1 cellular context compared by ENCODE assay signal in genomic region chr11:30488304-30488998, GRCh38.
TF ChIP-seq lines count a peak whose summit lies in the region.

No MANE protein-coding gene starts in this region.

TF ChIP-seq in HepG2, 621 proteins besides CTCF, POLR2A, EP300 and RAD21 (continued from another document and continues in another):
- no peak for TF ChIP-seq NR0B2 (CRISPR knock-in tag; IDR thresholded peaks at IDR 0.05)
- peak; percentile 51 for TF ChIP-seq RARA (CRISPR knock-in tag; IDR thresholded peaks at IDR 0.05)
- no peak for TF ChIP-seq KDM1A (CRISPR knock-in tag; IDR thresholded peaks at IDR 0.05)
- TF ChIP-seq FOXO1 (CRISPR knock-in tag; IDR thresholded peaks at IDR 0.05) = peak; percentile 56; the same call in 1 of the 2 replicates
- TF ChIP-seq IKZF4 (CRISPR knock-in tag; IDR thresholded peaks at IDR 0.05; ENCODE audit: borderline replicate concordance, low read depth, not compliant biosample characterization) = no peak
- TF ChIP-seq SNAPC5 (CRISPR knock-in tag; IDR thresholded peaks at IDR 0.05; ENCODE audit: borderline replicate concordance) = no peak
- no peak for TF ChIP-seq HOXD1 (CRISPR knock-in tag; IDR thresholded peaks at IDR 0.05)
- TF ChIP-seq CBX1 (IDR thresholded peaks at IDR 0.05; ENCODE audit: low read depth) = no peak
- TF ChIP-seq NFE2L2 (IDR thresholded peaks at IDR 0.05; ENCODE audit: low read length) = no peak
- TF ChIP-seq YEATS2 (CRISPR knock-in tag; IDR thresholded peaks at IDR 0.05; ENCODE audit: borderline replicate concordance) = peak; percentile 50; the same call in 1 of the 2 replicates
- TF ChIP-seq ZIK1 (CRISPR knock-in tag; IDR thresholded peaks at IDR 0.05; ENCODE audit: borderline replicate concordance, low read depth) = no peak
- TF ChIP-seq ZNF234 (CRISPR knock-in tag; conservative IDR thresholded peaks at IDR 0.05) = no peak
- no peak for TF ChIP-seq ZNF280B (CRISPR knock-in tag; IDR thresholded peaks at IDR 0.05; ENCODE audit: borderline replicate concordance)
- no peak for TF ChIP-seq KLF13 (CRISPR knock-in tag; IDR thresholded peaks at IDR 0.05)
- no peak for TF ChIP-seq NFYC (CRISPR knock-in tag; IDR thresholded peaks at IDR 0.05)
- TF ChIP-seq TARDBP (CRISPR knock-in tag; IDR thresholded peaks at IDR 0.05) = no peak
- no peak for TF ChIP-seq ZNF441 (CRISPR knock-in tag; IDR thresholded peaks at IDR 0.05; ENCODE audit: borderline replicate concordance)
- TF ChIP-seq TMF1 (CRISPR knock-in tag; IDR thresholded peaks at IDR 0.05; ENCODE audit: low read depth) = no peak
- TF ChIP-seq ZBTB14 (CRISPR knock-in tag; IDR thresholded peaks at IDR 0.05) = no peak
- no peak for TF ChIP-seq ZNF770 (CRISPR knock-in tag; IDR thresholded peaks at IDR 0.05)
- no peak for TF ChIP-seq ZNF274 (CRISPR knock-in tag; IDR thresholded peaks at IDR 0.05)
- TF ChIP-seq ZNF619 (CRISPR knock-in tag; IDR thresholded peaks at IDR 0.05) = no peak
- TF ChIP-seq ARNT (IDR thresholded peaks at IDR 0.05) = no peak
- no peak for TF ChIP-seq TGIF2 (CRISPR knock-in tag; IDR thresholded peaks at IDR 0.05)
- TF ChIP-seq ZNF451 (CRISPR knock-in tag; IDR thresholded peaks at IDR 0.05) = no peak; the same call in 1 of the 2 replicates
- TF ChIP-seq RFX5 (IDR thresholded peaks at IDR 0.05; ENCODE audit: low read depth, low read length) = no peak
- no peak for TF ChIP-seq GPN1 (CRISPR knock-in tag; IDR thresholded peaks at IDR 0.05; ENCODE audit: borderline replicate concordance)
- TF ChIP-seq PHF21A (CRISPR knock-in tag; IDR thresholded peaks at IDR 0.05) = peak; percentile 78
- TF ChIP-seq PLRG1 (conservative IDR thresholded peaks at IDR 0.05) = no peak
- no peak for TF ChIP-seq EZH2 (conservative IDR thresholded peaks at IDR 0.05; ENCODE audit: low read depth, low read length)
- TF ChIP-seq PRPF4 (IDR thresholded peaks at IDR 0.05; ENCODE audit: low read depth, low read length, poor library complexity, severe bottlenecking) = no peak
- TF ChIP-seq RXRA (CRISPR knock-in tag; IDR thresholded peaks at IDR 0.05) = no peak
- TF ChIP-seq BATF2 (CRISPR knock-in tag; IDR thresholded peaks at IDR 0.05) = no peak
- no peak for TF ChIP-seq TCF12 (IDR thresholded peaks at IDR 0.05)
- TF ChIP-seq TCF12 (CRISPR knock-in tag; IDR thresholded peaks at IDR 0.05) = no peak
- TF ChIP-seq PRMT3 (CRISPR knock-in tag; IDR thresholded peaks at IDR 0.05; ENCODE audit: borderline replicate concordance, low read depth) = no peak
- no peak for TF ChIP-seq ZMAT5 (CRISPR knock-in tag; IDR thresholded peaks at IDR 0.05; ENCODE audit: borderline replicate concordance, low read depth)
- TF ChIP-seq ZNF160 (CRISPR knock-in tag; IDR thresholded peaks at IDR 0.05) = no peak
- no peak for TF ChIP-seq DMTF1 (CRISPR knock-in tag; IDR thresholded peaks at IDR 0.05)
- TF ChIP-seq FOXK2 (IDR thresholded peaks at IDR 0.05) = peak; percentile 62; the same call in 1 of the 2 replicates
- TF ChIP-seq RAD51 (IDR thresholded peaks at IDR 0.05; ENCODE audit: borderline replicate concordance) = no peak
- TF ChIP-seq HIC2 (CRISPR knock-in tag; IDR thresholded peaks at IDR 0.05; ENCODE audit: low read depth) = peak; percentile 38; the same call in 1 of the 2 replicates
- TF ChIP-seq SMAD3 (CRISPR knock-in tag; IDR thresholded peaks at IDR 0.05) = no peak
- no peak for TF ChIP-seq RFX3 (CRISPR knock-in tag; IDR thresholded peaks at IDR 0.05)
- peak; percentile 69 for TF ChIP-seq MED1 (CRISPR knock-in tag; IDR thresholded peaks at IDR 0.05)
- TF ChIP-seq ZNF564 (CRISPR knock-in tag; IDR thresholded peaks at IDR 0.05) = no peak
- no peak for TF ChIP-seq SYNCRIP (IDR thresholded peaks at IDR 0.05; ENCODE audit: insufficient read depth, low read depth, low read length)
- 0 out of 2 replicates have a peak, but pooled peaks have one; percentile 47 for TF ChIP-seq ZNF317 (CRISPR knock-in tag; IDR thresholded peaks at IDR 0.05)
- TF ChIP-seq ZNF598 (CRISPR knock-in tag; IDR thresholded peaks at IDR 0.05; ENCODE audit: borderline replicate concordance) = no peak
- TF ChIP-seq PHF8 (CRISPR knock-in tag; IDR thresholded peaks at IDR 0.05) = no peak
- TF ChIP-seq TFDP2 (CRISPR knock-in tag; IDR thresholded peaks at IDR 0.05) = no peak
- no peak for TF ChIP-seq TRIM22 (IDR thresholded peaks at IDR 0.05)
- TF ChIP-seq SP1 (IDR thresholded peaks at IDR 0.05) = no peak
- no peak for TF ChIP-seq SP1 (CRISPR knock-in tag; IDR thresholded peaks at IDR 0.05)
- TF ChIP-seq ZNF556 (CRISPR knock-in tag; IDR thresholded peaks at IDR 0.05; ENCODE audit: borderline replicate concordance) = peak; percentile 54; the same call in 1 of the 2 replicates
- TF ChIP-seq CEBPZ (IDR thresholded peaks at IDR 0.05; ENCODE audit: low read length) = no peak
- TF ChIP-seq FOXM1 (CRISPR knock-in tag; IDR thresholded peaks at IDR 0.05) = no peak
